ENCODE assay signal across 19 cellular contexts in genomic region chr2:23649819-23650218, GRCh38.
DNase-seq lines count a peak whose midpoint lies in the region; FAIRE-seq and TF ChIP-seq lines count a peak whose summit lies in the region.
"Had no signal": no experiment of that assay in that cellular context is flagged by ENCODE, and none has a peak within 500 bp of the region (broad histone marks: within the 10 kb centered on the region; RNA-seq: fewer than 3 reads in every experiment).

No MANE protein-coding gene starts in this region.

- DNase-seq in GM12891 (ENCODE audit: insufficient read length, low spot score) (no peak), SK-N-SH (peak; percentile 66), glomerular visceral epithelial cell (ENCODE audit: extremely low spot score) (peak; percentile 79), NCI-H146 treated with DMSO at 0.1 percent for 48 hours (lab: John Stamatoyannopoulos, UW; ENCODE audit: unreplicated experiment) (no peak), Calu3 (no peak), hypothalamus (lab: John Stamatoyannopoulos, UW) (no peak), Karpas-422 (no peak)
- DNase-seq: activated CD8-positive, alpha-beta memory T cell treated with anti-CD3 and anti-CD28 coated beads, Interleukin-2, amount 50 U/mL, for 48 hours; amniotic stem cell; effector memory CD4-positive, alpha-beta T cell; natural killer cell; NCI-H1092 treated with DMSO at 0.1 percent for 48 hours; NCI-H524 had no signal

- no peak for TF ChIP-seq EP300 in SK-N-SH (IDR thresholded peaks at IDR 0.05; ENCODE audit: borderline replicate concordance in 1 of 2, low read depth in 1 of 2, low read length in 1 of 2)

- H3K4me1 ChIP-seq in BLaER1 = peaks cover 13% of the 10 kb centered on the region
- H3K4me1 ChIP-seq in SK-N-SH (ENCODE audit: control insufficient read depth in 1 of 2, insufficient read depth in 2 of 2, low read depth in 1 of 2, low read length in 1 of 2) = peaks cover 0 to 25% of the 10 kb centered on the region in 2 experiments; a peak in 1 of 4 replicates
- no peaks in the 10 kb centered on the region for H3K4me1 ChIP-seq in Karpas-422 (ENCODE audit: low read length)
- H3K4me1 ChIP-seq: left lung had no signal

- no peaks in the 10 kb centered on the region for H3K36me3 ChIP-seq in BLaER1
- no peaks in the 10 kb centered on the region for H3K36me3 ChIP-seq in SK-N-SH (replicated peaks in 1 of 2; ENCODE audit: control insufficient read depth in 1 of 2, insufficient read depth in 2 of 2, low read length in 1 of 2)
- no peaks in the 10 kb centered on the region for H3K36me3 ChIP-seq in Karpas-422 (ENCODE audit: insufficient read depth, low read length)
- H3K36me3 ChIP-seq: left lung had no signal

- H3K9me2 ChIP-seq in SK-N-SH = no peaks in the 10 kb centered on the region
- no peaks in the 10 kb centered on the region for H3K9me2 ChIP-seq in Karpas-422 (replicated peaks; ENCODE audit: insufficient read depth, low read length)

- H3K4me3 ChIP-seq in BLaER1 = no peak overlapping the region
- no peak overlapping the region for H3K4me3 ChIP-seq in SK-N-SH (ENCODE audit: low read depth in 2 of 2, low read length in 1 of 2)
- H3K4me3 ChIP-seq in Karpas-422 (ENCODE audit: low read length) = no peak overlapping the region
- H3K4me3 ChIP-seq: left lung had no signal

- TF ChIP-seq RAD21 in SK-N-SH (IDR thresholded peaks at IDR 0.05; ENCODE audit: low read length) = 0 out of 2 replicates have a peak, but pooled peaks have one; percentile 2

- no peak for TF ChIP-seq CTCF in SK-N-SH (IDR thresholded peaks at IDR 0.05)
- no peak for TF ChIP-seq CTCF in Calu3 (IDR thresholded peaks at IDR 0.05; ENCODE audit: unreplicated experiment)

- H3K27me3 ChIP-seq in BLaER1 = no peaks in the 10 kb centered on the region
- H3K27me3 ChIP-seq in SK-N-SH (ENCODE audit: insufficient read depth) = no peaks in the 10 kb centered on the region
- no peaks in the 10 kb centered on the region for H3K27me3 ChIP-seq in Karpas-422 (ENCODE audit: low read length)
- H3K27me3 ChIP-seq: left lung had no signal

- no TSS peak for BruUV-seq in Calu3 (replicated peaks; lab: Mats Ljungman, UMichigan)

- H3K79me2 ChIP-seq in SK-N-SH (ENCODE audit: insufficient read depth) (no peaks in the 10 kb centered on the region), Karpas-422 (ENCODE audit: low read length) (no peaks in the 10 kb centered on the region)

- no peaks in the 10 kb centered on the region for H3K27me3 Mint-ChIP-seq in Calu3 (ENCODE audit: unreplicated experiment)

- H2AFZ ChIP-seq in SK-N-SH (ENCODE audit: low read depth) = no peak overlapping the region
- no peak overlapping the region for H2AFZ ChIP-seq in Karpas-422 (ENCODE audit: low read length)

- no peak overlapping the region for H3K27ac ChIP-seq in BLaER1
- no peak overlapping the region; a peak in 1 of 4 replicates for H3K27ac ChIP-seq in SK-N-SH (ENCODE audit: low read depth in 2 of 2, low read length in 1 of 2)
- H3K27ac ChIP-seq in Karpas-422 (ENCODE audit: low read length) = no peak overlapping the region
- H3K27ac ChIP-seq: C4-2B, left lung had no signal

- no peaks in the 10 kb centered on the region for H3K9me3 Mint-ChIP-seq in Calu3 (ENCODE audit: low read depth, unreplicated experiment)
- H3K9me3 Mint-ChIP-seq: natural killer cell had no signal

- CTCF ChIA-PET in SK-N-SH (lab: Yijun Ruan, JAX) (interaction anchor here (1.0 kb wide), 1 partner anchor 14 kb away, joined by 4 read pairs; no protein-coding TSS in a partner anchor), Calu3 (lab: Charles Lee) (no interaction called here)

- no peaks in the 10 kb centered on the region for H3K4me1 Mint-ChIP-seq in Calu3 (ENCODE audit: low read depth, unreplicated experiment)

- H3K36me3 Mint-ChIP-seq in Calu3 (ENCODE audit: insufficient read depth, unreplicated experiment) = peaks cover 5% of the 10 kb centered on the region
- H3K36me3 Mint-ChIP-seq: natural killer cell had no signal

- no peaks in the 10 kb centered on the region for H4K20me1 ChIP-seq in BLaER1
- H4K20me1 ChIP-seq in SK-N-SH (ENCODE audit: insufficient read depth) = no peaks in the 10 kb centered on the region
- H4K20me1 ChIP-seq in Karpas-422 (ENCODE audit: insufficient read depth, low read depth, low read length) = peaks cover 6% of the 10 kb centered on the region; the same call in 1 of the 2 replicates

- TF ChIP-seq POLR2A in GM12891 (IDR thresholded peaks at IDR 0.05; ENCODE audit: low read depth, low read length) = no peak

- H3K4me3 Mint-ChIP-seq in Calu3 (ENCODE audit: low read depth, unreplicated experiment) = no peak overlapping the region
- H3K4me3 Mint-ChIP-seq: natural killer cell had no signal

- no peak overlapping the region for H3K9ac ChIP-seq in BLaER1
- H3K9ac ChIP-seq in SK-N-SH = no peak overlapping the region
- no peak overlapping the region for H3K9ac ChIP-seq in Karpas-422 (ENCODE audit: low read length)

- peak; percentile 16 for FAIRE-seq in GM12891 (lab: Jason Lieb, UNC)
- FAIRE-seq: frontal cortex, G401.6, TTC549 had no signal

- H3K4me2 ChIP-seq in BLaER1 = peak overlapping the region; percentile 35
- no peak overlapping the region for H3K4me2 ChIP-seq in SK-N-SH
- no peak overlapping the region for H3K4me2 ChIP-seq in Karpas-422 (ENCODE audit: low read depth, low read length, poor library complexity, severe bottlenecking)

- intact Hi-C loops in Calu3 (cut with micrococcal nuclease; ENCODE audit: unreplicated experiment) = no loop called here

- no peak overlapping the region for H3K27ac Mint-ChIP-seq in Calu3 (ENCODE audit: unreplicated experiment)
- H3K27ac Mint-ChIP-seq: natural killer cell had no signal

- no peaks in the 10 kb centered on the region for H3K9me3 ChIP-seq in BLaER1
- no peaks in the 10 kb centered on the region for H3K9me3 ChIP-seq in SK-N-SH
- no peaks in the 10 kb centered on the region for H3K9me3 ChIP-seq in Karpas-422 (ENCODE audit: low read length)
- H3K9me3 ChIP-seq: left lung had no signal

- POLR2A ChIA-PET in SK-N-SH (lab: Yijun Ruan, JAX) = no interaction called here

- 28% methylated on average over 3 of the region's 7 CpGs for WGBS in SK-N-SH (ENCODE audit: low lambda C conversion rate)

- peaks cover 8% of the 10 kb centered on the region for H3F3A ChIP-seq in SK-N-SH (replicated peaks; ENCODE audit: insufficient read depth)

TF ChIP-seq in GM12891, 5 proteins besides CTCF, POLR2A, EP300 and RAD21:
- TF ChIP-seq PAX5 (IDR thresholded peaks at IDR 0.05; ENCODE audit: insufficient read depth, low read length, severe bottlenecking) = no peak
- TF ChIP-seq SPI1 (IDR thresholded peaks at IDR 0.05; ENCODE audit: low read depth, low read length) = no peak
- no peak for TF ChIP-seq TAF1 (IDR thresholded peaks at IDR 0.05; ENCODE audit: low read depth, low read length)
- TF ChIP-seq POLR2AphosphoS5 (IDR thresholded peaks at IDR 0.05; ENCODE audit: low read depth, low read length) = no peak
- TF ChIP-seq POU2F2 (IDR thresholded peaks at IDR 0.05; ENCODE audit: low read depth, low read length) = no peak

TF ChIP-seq in SK-N-SH, 30 proteins besides CTCF, POLR2A, EP300 and RAD21:
- TF ChIP-seq FOSL2 (IDR thresholded peaks at IDR 0.05; ENCODE audit: borderline replicate concordance, low read depth) (no peak), GABPA (IDR thresholded peaks at IDR 0.05; ENCODE audit: low read depth) (no peak), MXI1 (IDR thresholded peaks at IDR 0.05; ENCODE audit: low read depth, low read length) (peak; percentile 63; the same call in 1 of the 2 replicates), RFX5 (IDR thresholded peaks at IDR 0.05; ENCODE audit: low read length) (no peak), USF1 (IDR thresholded peaks at IDR 0.05; ENCODE audit: borderline replicate concordance, low read depth) (peak; percentile 58; the same call in 1 of the 2 replicates), GATA2 (CRISPR knock-in tag; IDR thresholded peaks at IDR 0.05) (no peak), REST (IDR thresholded peaks at IDR 0.05; ENCODE audit: low read depth, low read length) (no peak), EZH2phosphoT487 (IDR thresholded peaks at IDR 0.05; ENCODE audit: borderline replicate concordance, low read depth) (no peak)

Comparison
In these comparisons a context has a peak if more than half of its experiments do, and no peak if none do; other contexts are left out.
1. DNase-seq: peak in SK-N-SH (single experiment) and glomerular visceral epithelial cell (single experiment); none in GM12891 (single experiment), NCI-H146 treated with DMSO at 0.1 percent for 48 hours (single experiment), Calu3 (single experiment), hypothalamus (0 of 51) and Karpas-422 (single experiment).